ENCODE assay signal across 8 cellular contexts in the genomic region with DNA sequence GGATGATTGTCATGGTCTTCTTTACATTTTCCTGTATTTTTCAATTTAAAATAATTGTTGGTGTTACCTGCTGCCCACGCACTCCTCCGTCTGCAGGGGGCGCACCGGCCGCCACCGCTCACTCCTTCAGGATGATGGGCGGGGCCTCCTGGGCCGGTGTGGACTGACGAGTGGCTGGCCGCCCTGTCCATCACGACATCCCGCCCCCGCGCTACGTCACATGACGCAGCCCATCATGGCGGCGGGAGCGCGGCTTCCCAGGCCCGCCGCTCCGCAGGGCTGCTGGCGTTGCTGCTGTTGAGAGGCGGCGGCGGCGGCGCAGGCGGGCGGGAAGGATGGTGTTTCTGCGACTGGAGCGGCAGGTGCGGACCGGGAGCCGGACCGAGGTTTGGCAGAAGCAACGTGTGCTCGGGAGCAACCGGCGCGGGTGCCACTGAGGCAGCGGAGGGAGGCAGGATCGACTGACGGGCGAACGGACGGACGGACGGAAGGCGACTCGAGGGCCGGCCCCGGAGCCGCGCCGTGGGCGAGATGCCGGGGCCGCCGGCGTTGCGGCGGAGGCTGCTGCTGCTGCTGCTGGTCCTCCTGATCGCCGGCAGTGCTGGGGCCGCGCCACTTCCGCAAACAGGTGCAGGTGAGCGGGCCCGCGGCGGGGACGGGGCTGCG. TPM values are rescaled to one million over a fixed set of nuclear protein-coding genes. Genes with fewer than 3 reads are reported as not detected.
A peak's percentile ranks its signal among the peaks of the same experiment; 100 is the strongest.
DNase-seq lines count a peak whose midpoint lies in the region; ATAC-seq lines count a peak whose summit lies in the region.

A gene (plus strand): TSS at position 216 of the 666 bp plus-strand sequence. CDS start 316 bp downstream, at position 532.

- peak within 1 kb of the TSS; percentile 96 for H3K4me3 Mint-ChIP-seq in activated T-helper 1 cell treated with anti-CD3 and anti-CD28 coated beads, Interleukin-12 subunit alpha, Interleukin-12 subunit beta, Interleukin-2, Interleukin-4 antibody, amounts not matched to agents 30 ng/mL and 10 ng/mL and 1 ng/mL, durations not matched to agents 14 hours and 24 hours and 36 hours
- H3K4me3 Mint-ChIP-seq in naive thymus-derived CD8-positive, alpha-beta T cell: peak within 1 kb of the TSS; percentile 91 to 99 (median 97)

- H3K79me2 ChIP-seq in Karpas-422 (ENCODE audit: low read length): peaks cover 24% of the 10 kb centered on the region

- intact Hi-C loops in activated T-helper 1 cell treated with anti-CD3 and anti-CD28 coated beads, Interleukin-12 subunit alpha, Interleukin-12 subunit beta, Interleukin-2, Interleukin-4 antibody, amounts not matched to agents 30 ng/mL and 10 ng/mL and 1 ng/mL, durations not matched to agents 14 hours and 24 hours and 36 hours (cut with micrococcal nuclease): loop anchor here (1.0 to 5.0 kb wide), 9 partner anchors 27 to 989 kb away; a partner anchor contains a TSS

- H3K9ac ChIP-seq in Karpas-422 (ENCODE audit: low read length): peak within 1 kb of the TSS; percentile 98

- POLR2A ChIA-PET in naive thymus-derived CD8-positive, alpha-beta T cell (lab: Charles Lee): interaction anchor here (0.6 to 1.6 kb wide), 8 partner anchors 10 to 1994 kb away, joined by 3 to 9 read pairs (median 3); no protein-coding TSS in a partner anchor

- H3K4me1 ChIP-seq in Karpas-422 (ENCODE audit: low read length): peaks cover 12% of the 10 kb centered on the region

- peak within 1 kb of the TSS; percentile 100 for H3K4me2 ChIP-seq in Karpas-422 (ENCODE audit: low read depth, low read length, poor library complexity, severe bottlenecking)

- H3K9me2 ChIP-seq in Karpas-422 (replicated peaks; ENCODE audit: insufficient read depth, low read length): no peaks in the 10 kb centered on the region

- H4K20me1 ChIP-seq in Karpas-422 (ENCODE audit: insufficient read depth, low read depth, low read length): peaks cover 35% of the 10 kb centered on the region

- peaks cover 2% of the 10 kb centered on the region for H3K36me3 Mint-ChIP-seq in activated T-helper 1 cell treated with anti-CD3 and anti-CD28 coated beads, Interleukin-12 subunit alpha, Interleukin-12 subunit beta, Interleukin-2, Interleukin-4 antibody, amounts not matched to agents 30 ng/mL and 10 ng/mL and 1 ng/mL, durations not matched to agents 14 hours and 24 hours and 36 hours (ENCODE audit: low read depth)
- peaks cover 2 to 4% (median 4%) of the 10 kb centered on the region in 3 donors for H3K36me3 Mint-ChIP-seq in naive thymus-derived CD8-positive, alpha-beta T cell

- peaks cover 4% of the 10 kb centered on the region for H3K9me3 Mint-ChIP-seq in activated T-helper 1 cell treated with anti-CD3 and anti-CD28 coated beads, Interleukin-12 subunit alpha, Interleukin-12 subunit beta, Interleukin-2, Interleukin-4 antibody, amounts not matched to agents 30 ng/mL and 10 ng/mL and 1 ng/mL, durations not matched to agents 14 hours and 24 hours and 36 hours
- H3K9me3 Mint-ChIP-seq in naive thymus-derived CD8-positive, alpha-beta T cell: peaks cover 0 to 7% (median 2%) of the 10 kb centered on the region in 9 donors

- H3K36me3 ChIP-seq in Karpas-422 (ENCODE audit: insufficient read depth, low read length): no peaks in the 10 kb centered on the region

- peaks cover 5% of the 10 kb centered on the region; the same call in 1 of the 2 replicates for H3K9me3 ChIP-seq in Karpas-422 (ENCODE audit: low read length)

- H3K27ac Mint-ChIP-seq in activated T-helper 1 cell treated with anti-CD3 and anti-CD28 coated beads, Interleukin-12 subunit alpha, Interleukin-12 subunit beta, Interleukin-2, Interleukin-4 antibody, amounts not matched to agents 30 ng/mL and 10 ng/mL and 1 ng/mL, durations not matched to agents 14 hours and 24 hours and 36 hours: peak within 1 kb of the TSS; percentile 88
- H3K27ac Mint-ChIP-seq in naive thymus-derived CD8-positive, alpha-beta T cell: peak within 1 kb of the TSS; percentile 49 to 98 (median 96)

- peaks cover 27% of the 10 kb centered on the region for H3K4me1 Mint-ChIP-seq in activated T-helper 1 cell treated with anti-CD3 and anti-CD28 coated beads, Interleukin-12 subunit alpha, Interleukin-12 subunit beta, Interleukin-2, Interleukin-4 antibody, amounts not matched to agents 30 ng/mL and 10 ng/mL and 1 ng/mL, durations not matched to agents 14 hours and 24 hours and 36 hours (ENCODE audit: low read depth)
- peaks cover 23 to 49% (median 41%) of the 10 kb centered on the region in 4 donors for H3K4me1 Mint-ChIP-seq in naive thymus-derived CD8-positive, alpha-beta T cell

- peak; percentile 99 for ATAC-seq in GM21786 (IDR thresholded peaks at IDR 0.05; ENCODE audit: unreplicated experiment)
- peak; percentile 99 to 100 for ATAC-seq in naive thymus-derived CD8-positive, alpha-beta T cell

- DNase-seq in Daoy (ENCODE audit: low read depth): peak; percentile 95
- peak; percentile 97 for DNase-seq in Karpas-422
- DNase-seq in RPMI7951 (ENCODE audit: low read depth): peak; percentile 83
- peak; percentile 94 for DNase-seq in activated T-helper 1 cell treated with anti-CD3 and anti-CD28 coated beads, Interleukin-12 subunit alpha, Interleukin-12 subunit beta, Interleukin-2, Interleukin-4 antibody, amounts not matched to agents 30 ng/mL and 10 ng/mL and 1 ng/mL, durations not matched to agents 14 hours and 24 hours and 36 hours (ENCODE audit: low spot score)
- peak; percentile 85 for DNase-seq in fibroblast of gingiva (ENCODE audit: low read depth)
- DNase-seq in naive thymus-derived CD8-positive, alpha-beta T cell: peak; percentile 93 to 100 (median 97)
- peak; percentile 90 to 98 (median 95) for DNase-seq in stimulated activated naive CD4-positive, alpha-beta T cell (lab: John Stamatoyannopoulos, UW)

- H2AFZ ChIP-seq in Karpas-422 (ENCODE audit: low read length): peak within 1 kb of the TSS; percentile 100

- 0 out of 2 replicates have a peak, but pooled peaks cover 3% of the 10 kb centered on the region for H3K27me3 ChIP-seq in Karpas-422 (ENCODE audit: low read length)

- H3K4me3 ChIP-seq in Karpas-422 (ENCODE audit: low read length): peak within 1 kb of the TSS; percentile 99

- no peak within 1 kb of the TSS for H3K27ac ChIP-seq in Karpas-422 (ENCODE audit: low read length)

- H3K27me3 Mint-ChIP-seq in activated T-helper 1 cell treated with anti-CD3 and anti-CD28 coated beads, Interleukin-12 subunit alpha, Interleukin-12 subunit beta, Interleukin-2, Interleukin-4 antibody, amounts not matched to agents 30 ng/mL and 10 ng/mL and 1 ng/mL, durations not matched to agents 14 hours and 24 hours and 36 hours (ENCODE audit: insufficient read depth): no peaks in the 10 kb centered on the region
- H3K27me3 Mint-ChIP-seq in naive thymus-derived CD8-positive, alpha-beta T cell: peaks cover 3 to 13% (median 9%) of the 10 kb centered on the region in 5 donors

RNA-seq across cellular contexts. Expression of the gene that starts here (rescaled TPM):
- total RNA-seq in Daoy (2014; rRNA removed; shearing (Covaris generic)): 4.4 and 6.2 TPM in 2 replicates
- 7.5 and 9.1 TPM in 2 replicates for total RNA-seq in Karpas-422 (2014; rRNA removed; shearing (Covaris generic); ENCODE audit: low replicate concordance)
- 4.7 and 5.1 TPM in 2 replicates for total RNA-seq in RPMI7951 (2014; rRNA removed; shearing (Covaris generic))
- total RNA-seq in activated T-helper 1 cell treated with anti-CD3 and anti-CD28 coated beads, Interleukin-12 subunit alpha, Interleukin-12 subunit beta, Interleukin-2, Interleukin-4 antibody, amounts not matched to agents 30 ng/mL and 10 ng/mL and 1 ng/mL, durations not matched to agents 14 hours and 24 hours and 36 hours: 14.9 and 17.7 TPM in 2 replicates
- total RNA-seq in naive thymus-derived CD8-positive, alpha-beta T cell: 10 to 100 TPM; 23.4 to 27.9 TPM
- polyA plus RNA-seq in naive thymus-derived CD8-positive, alpha-beta T cell: 1 to 10 TPM; 1.8 to 4.9 (median 3.1) TPM
